Comparison of ENCODE assay signal across 8 cellular contexts in genomic region chr19:36115453-36116343, GRCh38. TPM values are rescaled to one million over a fixed set of nuclear protein-coding genes. Genes with fewer than 3 reads are reported as not detected.
DNase-seq lines count a peak whose midpoint lies in the region; ATAC-seq and TF ChIP-seq lines count a peak whose summit lies in the region.

Gene TBCB (plus strand): TSS chr19:36115468. CDS start chr19:36115561, 93 bp downstream.

- H3K79me2 ChIP-seq in OCI-LY7 (ENCODE audit: insufficient read depth, low read depth, low read length): peaks cover 13% of the 10 kb centered on the region; the same call in 1 of the 2 replicates

- H3K27ac Mint-ChIP-seq in type B pancreatic cell: peak within 1 kb of the TSS; percentile 97

- TF ChIP-seq CTCF in GM13976 (IDR thresholded peaks at IDR 0.05; ENCODE audit: borderline replicate concordance, control extremely low read depth, extremely low read depth, insufficient read depth, missing control alignments): no peak
- no peak for TF ChIP-seq CTCF in OCI-LY7 (conservative IDR thresholded peaks at IDR 0.05; ENCODE audit: low read length)
- TF ChIP-seq CTCF in foreskin fibroblast (IDR thresholded peaks at IDR 0.05; ENCODE audit: low read depth, low read length): no peak
- no peak for TF ChIP-seq CTCF in ovary (IDR thresholded peaks at IDR 0.05)
- TF ChIP-seq CTCF in type B pancreatic cell (conservative IDR thresholded peaks at IDR 0.05): no peak

- H3K4me1 ChIP-seq in OCI-LY7 (ENCODE audit: insufficient read depth, low read length, poor library complexity, severe bottlenecking): peaks cover 24% of the 10 kb centered on the region
- H3K4me1 ChIP-seq in ovary (ENCODE audit: insufficient read depth): peaks cover 12% of the 10 kb centered on the region

- peak within 1 kb of the TSS; percentile 81 for H3K4me2 ChIP-seq in OCI-LY7 (ENCODE audit: low read length)

- peaks cover 3% of the 10 kb centered on the region for H3K27me3 Mint-ChIP-seq in type B pancreatic cell

- no peaks in the 10 kb centered on the region for H3K9me3 Mint-ChIP-seq in type B pancreatic cell

- peaks cover 13% of the 10 kb centered on the region for H3K36me3 Mint-ChIP-seq in type B pancreatic cell

- H3K4me1 Mint-ChIP-seq in type B pancreatic cell (ENCODE audit: unreplicated experiment): peaks cover 28% of the 10 kb centered on the region

- H3K27ac ChIP-seq in OCI-LY7 (ENCODE audit: low read depth, low read length, poor library complexity, severe bottlenecking) (peak within 1 kb of the TSS; percentile 68), ovary (peak within 1 kb of the TSS; percentile 65 to 82)

- H3K4me3 ChIP-seq in OCI-LY7 (ENCODE audit: low read depth, low read length, poor library complexity, severe bottlenecking) (peak within 1 kb of the TSS; percentile 80), foreskin fibroblast (ENCODE audit: low read depth in 1 of 2, low read length in 2 of 2) (peak within 1 kb of the TSS; percentile 80 to 92), ovary (peak within 1 kb of the TSS; percentile 64)

- H4K20me1 ChIP-seq in OCI-LY7 (ENCODE audit: insufficient read depth, low read length): no peaks in the 10 kb centered on the region

- POLR2A ChIA-PET in OCI-LY7 (lab: Charles Lee): interaction anchor here (0.9 to 1.3 kb wide), 3 partner anchors 12 to 62 kb away, joined by 3 to 4 read pairs (median 3); no protein-coding TSS in a partner anchor

- in situ Hi-C loops in GM13976 (cut with MboI; ENCODE audit: low sequenced_read_pairs, unreplicated experiment): no loop called here

- peak; percentile 93 for DNase-seq in GM13976 (ENCODE audit: low spot score)
- peak; percentile 60 for DNase-seq in OCI-LY7 (ENCODE audit: low spot score)
- DNase-seq in activated T-helper 1 cell treated with Interleukin-2 at 50 U/mL for 16 hours (ENCODE audit: low read depth): peak; percentile 78
- DNase-seq in foreskin fibroblast: no peak
- DNase-seq in ovary: peak in 1 of 5 donors; percentile 34
- no peak for DNase-seq in type B pancreatic cell (ENCODE audit: extremely low spot score, unreplicated experiment)
- no peak for DNase-seq in NCI-H226

- no TSS peak for BruUV-seq in OCI-LY7 (replicated peaks; lab: Mats Ljungman, UMichigan)

- WGBS in ovary, 3 donors: 2 to 5% (median 2%) methylated on average over 52 to 59 of the region's 59 CpGs

- peak; percentile 39 for TF ChIP-seq POLR2A in ovary (IDR thresholded peaks at IDR 0.05)

- no peaks in the 10 kb centered on the region for H3K9me3 ChIP-seq in OCI-LY7 (ENCODE audit: low read length)
- H3K9me3 ChIP-seq in ovary: no peaks in the 10 kb centered on the region

- peak; percentile 34 for ATAC-seq in HG02798 (IDR thresholded peaks at IDR 0.05; ENCODE audit: poor library complexity, unreplicated experiment)

- peak within 1 kb of the TSS; percentile 95 for H3K4me3 Mint-ChIP-seq in type B pancreatic cell

- H3K27me3 ChIP-seq in ovary: no peaks in the 10 kb centered on the region

- no peaks in the 10 kb centered on the region for H3K9me2 ChIP-seq in OCI-LY7 (ENCODE audit: insufficient read depth, low read length)

- CTCF ChIA-PET in OCI-LY7 (lab: Charles Lee; ENCODE audit: unreplicated experiment): interaction anchor here (0.5 to 1.0 kb wide), 2 partner anchors 12 to 64 kb away, joined by 3 to 5 read pairs; no protein-coding TSS in a partner anchor

- TF ChIP-seq EP300 in ovary (IDR thresholded peaks at IDR 0.05): no peak

- H2AFZ ChIP-seq in OCI-LY7 (ENCODE audit: low read length): peak within 1 kb of the TSS; percentile 56; the same call in 1 of the 2 replicates

- intact Hi-C loops in OCI-LY7 (cut with micrococcal nuclease; ENCODE audit: unreplicated experiment): loop anchor here (2.0 kb wide), 1 partner anchor 61 kb away; the partner anchor contains the start of genes THAP8 and WDR62
- intact Hi-C loops in ovary (cut with DNase I): loop anchor here in 2 of 4 donors (2.0 kb wide), 2 partner anchors 61 to 119 kb away; partner anchors contain the start of genes THAP8 (in 1 of the 2) and WDR62 (in 1 of the 2)

- H3K36me3 ChIP-seq in OCI-LY7 (ENCODE audit: insufficient read depth, low read length) (peaks cover 37% of the 10 kb centered on the region), ovary (no peaks in the 10 kb centered on the region)

RNA-seq across cellular contexts. Expression of gene TBCB, which starts in this region (rescaled TPM):
- 198 and 200 TPM in 2 replicates for total RNA-seq in OCI-LY7 (2014; rRNA removed; shearing (Covaris generic))
- 133 and 136 TPM in 2 replicates for total RNA-seq in OCI-LY7 (2022)
- 100 to 1,000 TPM in 6 of 7 donors, 10 to 100 TPM in 1; 94.3 to 160 (median 144) TPM for total RNA-seq in ovary
- polyA plus RNA-seq in ovary: 100 to 1,000 TPM; 124 to 175 TPM
- 106 and 148 TPM in 2 replicates for total RNA-seq in type B pancreatic cell (ENCODE audit: low replicate concordance)

Comparison
In these comparisons a context has a peak if more than half of its experiments do, and no peak if none do; other contexts are left out.
1. DNase-seq: peak in GM13976 (single experiment), OCI-LY7 (single experiment) and activated T-helper 1 cell treated with Interleukin-2 at 50 U/mL for 16 hours (single experiment); none in foreskin fibroblast (0 of 2), type B pancreatic cell (single experiment) and NCI-H226 (single experiment).
2. Peak in every context shown above with its lines, with median percentiles within 50 percentile points of each other: H3K4me3 ChIP-seq.